In the genomic region with DNA sequence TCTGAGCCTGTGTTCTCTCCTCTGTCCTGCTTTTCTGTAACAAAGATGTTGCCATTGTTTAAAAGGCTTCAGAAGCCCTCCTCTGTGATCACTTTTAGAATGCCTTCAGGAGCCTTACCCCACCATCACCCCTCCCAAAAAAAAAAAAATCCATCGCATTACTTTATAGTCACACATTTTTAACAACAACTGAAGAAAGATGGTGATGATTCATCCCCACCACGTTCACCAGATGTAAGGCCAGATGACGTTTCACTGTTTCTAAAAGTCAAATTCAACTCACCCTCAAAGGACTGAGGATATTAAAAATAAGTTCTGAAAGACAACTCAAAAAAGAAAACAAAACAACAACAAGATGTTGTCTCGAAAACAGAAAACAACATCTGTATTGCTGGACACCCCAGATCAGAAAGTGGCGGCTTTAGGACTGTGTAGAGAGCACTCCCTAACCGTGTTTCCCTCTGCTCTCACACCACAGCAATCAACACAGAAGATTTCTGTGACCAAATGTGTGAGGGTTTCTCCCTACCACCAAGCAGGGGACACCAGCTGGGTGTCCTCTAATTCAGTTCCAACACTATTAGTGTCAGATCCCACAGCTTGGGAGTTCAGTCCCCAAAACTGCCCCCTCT, we compare ENCODE assay signal across 10 cellular contexts.
A peak's percentile ranks its signal among the peaks of the same experiment; 100 is the strongest.
DNase-seq lines count a peak whose midpoint lies in the region; ATAC-seq and TF ChIP-seq lines count a peak whose summit lies in the region.
"Had no signal": no experiment of that assay in that cellular context is flagged by ENCODE, and none has a peak within 500 bp of the region (broad histone marks: within the 10 kb centered on the region; RNA-seq: fewer than 3 reads in every experiment).

No MANE protein-coding gene starts in this region.

- H3K4me3 ChIP-seq in lower leg skin (ENCODE audit: low read depth, poor library complexity, severe bottlenecking) = no peak overlapping the region
- no peak overlapping the region for H3K4me3 ChIP-seq in body of pancreas
- no peak overlapping the region for H3K4me3 ChIP-seq in upper lobe of right lung

- TF ChIP-seq POLR2A in lower leg skin (IDR thresholded peaks at IDR 0.05) (no peak), body of pancreas (IDR thresholded peaks at IDR 0.05) (no peak)

- no peaks in the 10 kb centered on the region for H3K9me3 ChIP-seq in body of pancreas
- no peaks in the 10 kb centered on the region for H3K9me3 ChIP-seq in upper lobe of right lung

- H3K4me1 ChIP-seq in body of pancreas = no peaks in the 10 kb centered on the region
- peaks cover 6% of the 10 kb centered on the region for H3K4me1 ChIP-seq in upper lobe of right lung

- WGBS in lower leg skin, 2 donors = 44 to 49% methylated on average over 6 of the region's 6 CpGs
- WGBS in body of pancreas, 2 donors = 54 to 60% methylated on average over 6 of the region's 6 CpGs

- intact Hi-C loops in lower leg skin (cut with DNase I; ENCODE audit: low total_unique reads) = no loop called here
- intact Hi-C loops in body of pancreas (cut with DNase I) = no loop called here
- intact Hi-C loops in upper lobe of right lung (cut with DNase I) = no loop called here

- DNase-seq in amniotic epithelial cell (ENCODE audit: low read depth) = peak; percentile 68
- no peak for DNase-seq in omental fat pad (ENCODE audit: low spot score)
- DNase-seq in lower leg skin (ENCODE audit: low spot score in 2 of 2) = no peak
- no peak for DNase-seq in body of pancreas
- no peak for DNase-seq in upper lobe of right lung
- DNase-seq in RKO (ENCODE audit: low spot score) = no peak
- DNase-seq: activated CD4-positive, alpha-beta T cell treated with anti-CD3 and anti-CD28 coated beads, Interleukin-2, amount 50 U/mL, for 48 hours had no signal

- H3K36me3 ChIP-seq in body of pancreas (replicated peaks in 1 of 2; ENCODE audit: insufficient read depth in 1 of 2, low read depth in 2 of 2) (no peaks in the 10 kb centered on the region), upper lobe of right lung (no peaks in the 10 kb centered on the region)

- no peak for TF ChIP-seq CTCF in omental fat pad (IDR thresholded peaks at IDR 0.05)
- TF ChIP-seq CTCF in lower leg skin (IDR thresholded peaks at IDR 0.05) = no peak
- TF ChIP-seq CTCF in body of pancreas (IDR thresholded peaks at IDR 0.05) = no peak
- TF ChIP-seq CTCF in upper lobe of right lung (IDR thresholded peaks at IDR 0.05) = no peak

- ATAC-seq in GM18520 (IDR thresholded peaks at IDR 0.05; ENCODE audit: unreplicated experiment) (peak; percentile 66), HG02642 (IDR thresholded peaks at IDR 0.05; ENCODE audit: poor library complexity, unreplicated experiment) (peak; percentile 51), omental fat pad (ENCODE audit: low FRiP score) (peak; percentile 24), body of pancreas (no peak), upper lobe of right lung (no peak)

- H3K27me3 ChIP-seq in body of pancreas = no peaks in the 10 kb centered on the region
- no peaks in the 10 kb centered on the region for H3K27me3 ChIP-seq in upper lobe of right lung

- H3K27ac ChIP-seq in body of pancreas (no peak overlapping the region), upper lobe of right lung (no peak overlapping the region)
- H3K27ac ChIP-seq: HL-60 had no signal

Comparison
In these comparisons a context has a peak if more than half of its experiments do, and no peak if none do; other contexts are left out.
1. ATAC-seq: peak in GM18520 (single experiment), HG02642 (single experiment) and omental fat pad (single experiment); none in body of pancreas (single experiment) and upper lobe of right lung (single experiment).